In the genomic region with DNA sequence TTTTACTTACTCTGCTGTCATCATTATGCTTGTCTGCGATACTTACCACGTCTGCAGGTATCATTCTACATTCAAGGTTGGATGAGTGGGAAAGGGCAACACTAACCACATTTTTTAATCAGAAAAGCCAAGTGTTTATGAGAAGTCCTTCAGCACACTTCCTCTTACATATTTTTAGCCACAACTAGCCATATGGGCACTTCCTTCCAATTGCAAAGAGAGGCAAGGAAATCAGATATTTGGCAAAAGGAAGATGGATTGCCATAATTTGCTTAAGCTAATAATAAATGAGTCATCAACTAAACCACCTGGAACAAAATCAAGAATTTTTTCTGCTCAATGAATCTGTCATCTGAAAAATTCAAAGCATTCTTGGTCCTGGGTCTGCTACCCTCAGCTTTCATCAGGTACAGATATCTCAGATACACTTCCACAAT, we compare ENCODE assay signal across 10 cellular contexts. TPM values are rescaled to one million over a fixed set of nuclear protein-coding genes. Genes with fewer than 3 reads are reported as not detected.
DNase-seq lines count a peak whose midpoint lies in the region; ATAC-seq lines count a peak whose summit lies in the region.
"Had no signal": no experiment of that assay in that cellular context is flagged by ENCODE, and none has a peak within 500 bp of the region (broad histone marks: within the 10 kb centered on the region; RNA-seq: fewer than 3 reads in every experiment).

No MANE protein-coding gene starts in this region.

- no peak overlapping the region for H3K27ac ChIP-seq in right cardiac atrium (ENCODE audit: low read length)

- WGBS in right cardiac atrium, result 47% methylated on average over 2 of the region's 2 CpGs

- no peaks in the 10 kb centered on the region for H3K9me3 ChIP-seq in right cardiac atrium (ENCODE audit: control insufficient read depth, low read length)

- H3K4me3 ChIP-seq in right cardiac atrium (ENCODE audit: low read length), result no peak overlapping the region

- peaks cover 3% of the 10 kb centered on the region for H3K4me1 ChIP-seq in right cardiac atrium (ENCODE audit: control insufficient read depth, insufficient read depth, low read length)

- DNase-seq in EH (ENCODE audit: low read depth) (peak; percentile 38), LoVo (ENCODE audit: low spot score) (peak; percentile 71), SW480 (ENCODE audit: low spot score) (peak; percentile 34), lung microvascular endothelial cell (ENCODE audit: low read depth in 2 of 2) (peak; percentile 66 to 69), right cardiac atrium (no peak), T-helper 2 cell (no peak), NCI-H1092 treated with DMSO at 0.1 percent for 48 hours (lab: John Stamatoyannopoulos, UW) (no peak)
- DNase-seq: activated T-cell treated with anti-CD3 and anti-CD28 coated beads, Interleukin-2, amount 50 U/mL, for 1 hour; NCI-H1436 treated with DMSO at 0.1 percent for 48 hours had no signal

- ATAC-seq in HG03095 (IDR thresholded peaks at IDR 0.05; ENCODE audit: unreplicated experiment) (no peak), right cardiac atrium (no peak)

- intact Hi-C loops in right cardiac atrium (cut with DNase I), result no loop called here

- no peaks in the 10 kb centered on the region for H3K27me3 ChIP-seq in right cardiac atrium (ENCODE audit: control insufficient read depth, insufficient read depth)

RNA-seq across cellular contexts. Expression of a gene that starts 16.7 kb away (rescaled TPM):
- total RNA-seq in lung microvascular endothelial cell (not detected in 2 replicates), right cardiac atrium (1 to 10 TPM; 5.2 to 8.7 (median 7.9) TPM)
- polyA plus RNA-seq in right cardiac atrium, result 5.8 TPM

RNA-seq across cellular contexts. Expression of a gene that starts 42.4 kb away (rescaled TPM):
- total RNA-seq in lung microvascular endothelial cell (28.8 and 32.9 TPM in 2 replicates), right cardiac atrium (100 to 1,000 TPM in 3 of 4 donors, 10 to 100 TPM in 1; 91.0 to 126 (median 118) TPM)
- polyA plus RNA-seq in right cardiac atrium, result 94.7 TPM

Comparison
In these comparisons a context has a peak if more than half of its experiments do, and no peak if none do; other contexts are left out.
1. DNase-seq: peak in EH (single experiment), LoVo (single experiment), SW480 (single experiment) and lung microvascular endothelial cell (2 of 2); none in right cardiac atrium (0 of 3), T-helper 2 cell (0 of 5) and NCI-H1092 treated with DMSO at 0.1 percent for 48 hours (single experiment).